ENCODE assay signal across 27 cellular contexts in genomic region chr1:89800718-89801117, GRCh38.
"Had no signal": no experiment of that assay in that cellular context is flagged by ENCODE, and none has a peak within 500 bp of the region (broad histone marks: within the 10 kb centered on the region; RNA-seq: fewer than 3 reads in every experiment).

No MANE protein-coding gene starts in this region.

- ATAC-seq: stimulated activated effector memory CD8-positive, alpha-beta T cell treated with anti-CD3 and anti-CD28 coated beads, Interleukin-12 subunit alpha, Interleukin-12 subunit beta, amount 100 ng/mL, for 72 hours; stimulated activated memory B cell treated with anti-CD40 and anti-IgM and Interleukin-4, amounts not matched to agents 10 μg/mL and 1 μg/mL and 100 μg/mL, for 72 hours; stimulated activated naive CD8-positive, alpha-beta T cell treated with anti-CD3 and anti-CD28 coated beads, Interleukin-15, Interleukin-2, amounts not matched to agents 100 U/mL and 50 U/mL, for 24 hours; upper lobe of right lung had no signal

- H3K4me1 ChIP-seq: testis, thyroid gland, tibial artery, upper lobe of left lung, upper lobe of right lung, uterus, vagina had no signal

- FAIRE-seq: urothelium cell line had no signal

- H3K36me3 ChIP-seq: stomach, suprapubic skin, thoracic aorta, thyroid gland, tibial artery, tibial nerve, transverse colon, upper lobe of left lung, upper lobe of right lung, uterus, vagina had no signal

- H3K27me3 ChIP-seq: stomach, suprapubic skin, testis, thyroid gland, tibial artery, tibial nerve, transverse colon, upper lobe of left lung, upper lobe of right lung, uterus, vagina had no signal

- H3K4me3 ChIP-seq: stomach, suprapubic skin, testis, thoracic aorta, thyroid gland, tibial artery, tibial nerve, transverse colon, upper lobe of left lung, upper lobe of right lung, uterus, vagina had no signal

- H3K9me3 ChIP-seq: stomach, suprapubic skin, testis, thoracic aorta, thyroid gland, tibial artery, tibial nerve, transverse colon, upper lobe of left lung, upper lobe of right lung, uterus, vagina had no signal

- DNase-seq: stimulated activated CD4-positive, alpha-beta T cell treated with anti-CD3 and anti-CD28 coated beads, Interleukin-2, amount 100 ng/mL, for 48 hours; stimulated activated CD4-positive, alpha-beta T cell treated with anti-CD3 and anti-CD28 coated beads, Interleukin-4, amount 100 ng/mL, for 1 hour; stimulated activated CD4-positive, alpha-beta T cell treated with anti-CD3 and anti-CD28 coated beads, Interleukin-4, amount 100 ng/mL, for 24 hours; stimulated activated CD4-positive, alpha-beta T cell treated with anti-CD3 and anti-CD28 coated beads, Interleukin-4, amount 100 ng/mL, for 4 hours; stimulated activated CD8-positive, alpha-beta memory T cell treated with anti-CD3 and anti-CD28 coated beads, Interleukin-4, amount 100 ng/mL, for 48 hours; stimulated activated naive B cell treated with anti-CD40 and anti-IgM and Interleukin-4, amounts not matched to agents 10 μg/mL and 1 μg/mL and 100 μg/mL, for 72 hours; stimulated activated naive CD4-positive, alpha-beta T cell; stimulated activated naive CD4-positive, alpha-beta T cell treated with Interleukin-2 at 50 U/mL for 16 hours; stimulated activated naive CD8-positive, alpha-beta T cell treated with anti-CD3 and anti-CD28 coated beads, Interleukin-15, amount 100 ng/mL, for 72 hours; stimulated activated naive CD8-positive, alpha-beta T cell treated with anti-CD3 and anti-CD28 coated beads, Interleukin-15, Interleukin-2, amounts not matched to agents 100 U/mL and 50 U/mL, for 24 hours; stomach; substantia nigra; testis; thyroid gland; tibial artery; transverse colon; trophoblast cell; upper lobe of left lung; upper lobe of right lung; uterus had no signal

- H3K27ac ChIP-seq: stomach, suprapubic skin, testis, thoracic aorta, thyroid gland, tibial artery, tibial nerve, transverse colon, upper lobe of left lung, upper lobe of right lung, uterus, vagina had no signal
